Comparison of ENCODE assay signal across 23 cellular contexts in genomic region chr1:97377432-97378034, GRCh38.
DNase-seq lines count a peak whose midpoint lies in the region; ATAC-seq, FAIRE-seq and TF ChIP-seq lines count a peak whose summit lies in the region.
"Had no signal": no experiment of that assay in that cellular context is flagged by ENCODE, and none has a peak within 500 bp of the region (broad histone marks: within the 10 kb centered on the region; RNA-seq: fewer than 3 reads in every experiment).

No MANE protein-coding gene starts in this region.

- H3K4me1 Mint-ChIP-seq in activated CD8-positive, alpha-beta T cell treated with anti-CD3 and anti-CD28 coated beads, Interleukin-2, amount 10 ng/mL, durations not matched to agents 7 days and 5 days (ENCODE audit: low read depth): peaks cover 5% of the 10 kb centered on the region
- peaks cover 7% of the 10 kb centered on the region for H3K4me1 Mint-ChIP-seq in activated CD8-positive, alpha-beta T cell treated with anti-CD3 and anti-CD28 coated beads for 36 hours (ENCODE audit: low read depth)
- H3K4me1 Mint-ChIP-seq: IgD-negative memory B cell had no signal

- CTCF ChIA-PET in activated CD8-positive, alpha-beta T cell treated with anti-CD3 and anti-CD28 coated beads, Interleukin-2, amount 10 ng/mL, durations not matched to agents 7 days and 5 days (lab: Charles Lee): no interaction called here
- CTCF ChIA-PET in activated CD8-positive, alpha-beta T cell treated with anti-CD3 and anti-CD28 coated beads for 36 hours (lab: Charles Lee): interaction anchor here (1.7 kb wide), 1 partner anchor 10 kb away, joined by 5 read pairs; no protein-coding TSS in a partner anchor

- intact Hi-C loops in activated CD8-positive, alpha-beta T cell treated with anti-CD3 and anti-CD28 coated beads for 36 hours (cut with micrococcal nuclease): no loop called here
- intact Hi-C loops in colonic mucosa (cut with DNase I): no loop called here

- DNase-seq in activated CD8-positive, alpha-beta T cell treated with anti-CD3 and anti-CD28 coated beads, Interleukin-2, amount 10 ng/mL, durations not matched to agents 7 days and 5 days: no peak
- no peak for DNase-seq in activated CD8-positive, alpha-beta T cell treated with anti-CD3 and anti-CD28 coated beads for 36 hours
- DNase-seq in bronchial epithelial cell (ENCODE audit: low read depth) (peak; percentile 43), iris pigment epithelial cell (ENCODE audit: low read depth) (peak; percentile 41), HuH-7 (ENCODE audit: low spot score) (no peak), colonic mucosa (no peak), kidney tubule cell (ENCODE audit: low spot score) (no peak), H4 (ENCODE audit: low spot score) (no peak)
- DNase-seq: 8988T; BE2C; CD4-positive, alpha-beta memory T cell; DMS79 treated with DMSO at 0.1 percent for 48 hours; GF-D8; H7; NCI-H1436; NCI-H2029; NCI-H2171 treated with DMSO at 0.1 percent for 48 hours; NCI-H748 treated with DMSO at 0.1 percent for 48 hours; PC-9; SJCRH30 had no signal

- ATAC-seq in activated CD8-positive, alpha-beta T cell treated with anti-CD3 and anti-CD28 coated beads, Interleukin-2, amount 10 ng/mL, durations not matched to agents 7 days and 5 days: no peak
- no peak for ATAC-seq in activated CD8-positive, alpha-beta T cell treated with anti-CD3 and anti-CD28 coated beads for 36 hours

- peaks cover 5% of the 10 kb centered on the region for H3K36me3 Mint-ChIP-seq in activated CD8-positive, alpha-beta T cell treated with anti-CD3 and anti-CD28 coated beads, Interleukin-2, amount 10 ng/mL, durations not matched to agents 7 days and 5 days (ENCODE audit: low read depth)
- H3K36me3 Mint-ChIP-seq in activated CD8-positive, alpha-beta T cell treated with anti-CD3 and anti-CD28 coated beads for 36 hours (ENCODE audit: low read depth): peaks cover 4% of the 10 kb centered on the region

- FAIRE-seq in bronchial epithelial cell (lab: Jason Lieb, UNC): no peak
- FAIRE-seq: D721Med, GM12891 had no signal

- TF ChIP-seq CTCF in activated CD8-positive, alpha-beta T cell treated with anti-CD3 and anti-CD28 coated beads for 36 hours (IDR thresholded peaks at IDR 0.05): no peak
- TF ChIP-seq CTCF in bronchial epithelial cell (IDR thresholded peaks at IDR 0.05; ENCODE audit: insufficient read depth, low read length, severe bottlenecking): no peak
- TF ChIP-seq CTCF in colonic mucosa (IDR thresholded peaks at IDR 0.05): no peak

- no peaks in the 10 kb centered on the region for H3K9me3 ChIP-seq in colonic mucosa
- H3K9me3 ChIP-seq: BE2C, SJCRH30 had no signal

- H3K4me1 ChIP-seq in colonic mucosa: no peaks in the 10 kb centered on the region
- H3K4me1 ChIP-seq: BE2C, SJCRH30 had no signal

- H3K9me3 Mint-ChIP-seq in activated CD8-positive, alpha-beta T cell treated with anti-CD3 and anti-CD28 coated beads, Interleukin-2, amount 10 ng/mL, durations not matched to agents 7 days and 5 days (ENCODE audit: insufficient read depth): no peaks in the 10 kb centered on the region
- H3K9me3 Mint-ChIP-seq in activated CD8-positive, alpha-beta T cell treated with anti-CD3 and anti-CD28 coated beads for 36 hours: no peaks in the 10 kb centered on the region
- H3K9me3 Mint-ChIP-seq: CD4-positive, alpha-beta memory T cell had no signal

- H3K27ac Mint-ChIP-seq in activated CD8-positive, alpha-beta T cell treated with anti-CD3 and anti-CD28 coated beads, Interleukin-2, amount 10 ng/mL, durations not matched to agents 7 days and 5 days: peak overlapping the region; percentile 20
- H3K27ac Mint-ChIP-seq in activated CD8-positive, alpha-beta T cell treated with anti-CD3 and anti-CD28 coated beads for 36 hours: no peak overlapping the region
- H3K27ac Mint-ChIP-seq: IgD-negative memory B cell had no signal

- H3K36me3 ChIP-seq in bronchial epithelial cell (ENCODE audit: control insufficient read depth, insufficient read depth, low read length) (no peaks in the 10 kb centered on the region), colonic mucosa (no peaks in the 10 kb centered on the region)
- H3K36me3 ChIP-seq: BE2C, SJCRH30 had no signal

- H3K4me3 ChIP-seq in bronchial epithelial cell (ENCODE audit: low read depth, low read length) (no peak overlapping the region), colonic mucosa (no peak overlapping the region)
- H3K4me3 ChIP-seq: PC-9, SJCRH30 had no signal

- no peak overlapping the region for H3K9ac ChIP-seq in colonic mucosa (ENCODE audit: low read depth in 2 of 2, low read length in 2 of 2)

- no peaks in the 10 kb centered on the region for H3K27me3 ChIP-seq in bronchial epithelial cell (ENCODE audit: control insufficient read depth, insufficient read depth, low read length)
- no peaks in the 10 kb centered on the region for H3K27me3 ChIP-seq in colonic mucosa
- H3K27me3 ChIP-seq: BE2C, SJCRH30 had no signal

- POLR2A ChIA-PET in activated CD8-positive, alpha-beta T cell treated with anti-CD3 and anti-CD28 coated beads, Interleukin-2, amount 10 ng/mL, durations not matched to agents 7 days and 5 days (lab: Charles Lee): no interaction called here
- POLR2A ChIA-PET in activated CD8-positive, alpha-beta T cell treated with anti-CD3 and anti-CD28 coated beads for 36 hours (lab: Charles Lee): no interaction called here

- no peaks in the 10 kb centered on the region for H3K27me3 Mint-ChIP-seq in activated CD8-positive, alpha-beta T cell treated with anti-CD3 and anti-CD28 coated beads, Interleukin-2, amount 10 ng/mL, durations not matched to agents 7 days and 5 days (ENCODE audit: low read depth)
- H3K27me3 Mint-ChIP-seq in activated CD8-positive, alpha-beta T cell treated with anti-CD3 and anti-CD28 coated beads for 36 hours: no peaks in the 10 kb centered on the region
- H3K27me3 Mint-ChIP-seq: CD4-positive, alpha-beta memory T cell; IgD-negative memory B cell had no signal

- no peak overlapping the region for H3K4me3 Mint-ChIP-seq in activated CD8-positive, alpha-beta T cell treated with anti-CD3 and anti-CD28 coated beads, Interleukin-2, amount 10 ng/mL, durations not matched to agents 7 days and 5 days
- H3K4me3 Mint-ChIP-seq in activated CD8-positive, alpha-beta T cell treated with anti-CD3 and anti-CD28 coated beads for 36 hours: no peak overlapping the region
- H3K4me3 Mint-ChIP-seq: CD4-positive, alpha-beta memory T cell had no signal

- no peak overlapping the region for H3K27ac ChIP-seq in colonic mucosa
- H3K27ac ChIP-seq: PC-9, SJCRH30 had no signal

Comparison
In these comparisons a context has a peak if more than half of its experiments do, and no peak if none do; other contexts are left out.
1. DNase-seq: peak in bronchial epithelial cell (single experiment) and iris pigment epithelial cell (single experiment); none in activated CD8-positive, alpha-beta T cell treated with anti-CD3 and anti-CD28 coated beads, Interleukin-2, amount 10 ng/mL, durations not matched to agents 7 days and 5 days (single experiment), activated CD8-positive, alpha-beta T cell treated with anti-CD3 and anti-CD28 coated beads for 36 hours (single experiment), HuH-7 (single experiment), colonic mucosa (single experiment), kidney tubule cell (single experiment) and H4 (single experiment).